Comparison of ENCODE assay signal across 8 cellular contexts in genomic region chr15:70493787-70494514, GRCh38.
A peak's percentile ranks its signal among the peaks of the same experiment; 100 is the strongest.
DNase-seq lines count a peak whose midpoint lies in the region; ATAC-seq and TF ChIP-seq lines count a peak whose summit lies in the region.
"Had no signal": no experiment of that assay in that cellular context is flagged by ENCODE, and none has a peak within 500 bp of the region (broad histone marks: within the 10 kb centered on the region; RNA-seq: fewer than 3 reads in every experiment).

No MANE protein-coding gene starts in this region.

- H2AFZ ChIP-seq in mammary epithelial cell (ENCODE audit: low read depth, low read length) = no peak overlapping the region

- 96% methylated on average over 13 of the region's 13 CpGs for WGBS in mammary epithelial cell (ENCODE audit: low coverage, missing lambda C conversion rate)

- no peaks in the 10 kb centered on the region for H3K79me2 ChIP-seq in mammary epithelial cell (ENCODE audit: insufficient read depth, low read length)

- in situ Hi-C loops in mammary epithelial cell (cut with MboI; ENCODE audit: low sequenced_read_pairs in 2 of 2) = loop anchor here in 1 of 2 donors (25.0 kb wide), 2 partner anchors 757 to 1007 kb away; no protein-coding TSS in a partner anchor

- H3K4me2 ChIP-seq in mammary epithelial cell (ENCODE audit: insufficient read depth, low read depth, low read length) = peak overlapping the region; percentile 46

- dilution Hi-C loops in mammary epithelial cell (cut with HindIII; ENCODE audit: low sequenced_read_pairs) = no loop called here

- H3K36me3 ChIP-seq in mammary epithelial cell (ENCODE audit: insufficient read depth, low read length) (no peaks in the 10 kb centered on the region), neutrophil (no peaks in the 10 kb centered on the region), MG63 (no peaks in the 10 kb centered on the region)

- peaks cover 6% of the 10 kb centered on the region for H3K27me3 ChIP-seq in mammary epithelial cell (ENCODE audit: insufficient read depth, low read length)
- H3K27me3 ChIP-seq in neutrophil = no peaks in the 10 kb centered on the region
- no peaks in the 10 kb centered on the region for H3K27me3 ChIP-seq in MG63

- no peak overlapping the region for H3K9ac ChIP-seq in mammary epithelial cell (ENCODE audit: insufficient read depth, low read length)

- H3K9me3 ChIP-seq in mammary epithelial cell (replicated peaks; ENCODE audit: insufficient read depth, low read length) = no peaks in the 10 kb centered on the region
- H3K9me3 ChIP-seq in neutrophil = no peaks in the 10 kb centered on the region
- no peaks in the 10 kb centered on the region for H3K9me3 ChIP-seq in MG63

- intact Hi-C loops in mammary epithelial cell (cut with micrococcal nuclease) = no loop called here

- H4K20me1 ChIP-seq in mammary epithelial cell (ENCODE audit: insufficient read depth, low read length) = no peaks in the 10 kb centered on the region

- DNase-seq in NCI-H226 (peak; percentile 92), mammary epithelial cell (no peak), NCI-H1048 (lab: John Stamatoyannopoulos, UW) (no peak), MG63 (no peak)
- DNase-seq: SHP77 had no signal

- no peak overlapping the region for H3K27ac ChIP-seq in mammary epithelial cell (ENCODE audit: insufficient read depth, low read depth, low read length)
- peak overlapping the region; percentile 96 for H3K27ac ChIP-seq in neutrophil

- CTCF ChIA-PET in mammary epithelial cell (lab: Charles Lee; ENCODE audit: low non-redundant PET) = interaction anchor here (0.6 kb wide), 1 partner anchor 1035 kb away, joined by 3 read pairs; no protein-coding TSS in a partner anchor

- no peak overlapping the region for H3K4me3 ChIP-seq in mammary epithelial cell (replicated peaks in 1 of 3; ENCODE audit: insufficient read depth in 1 of 3, low read depth in 2 of 3, low read length in 3 of 3)
- no peak overlapping the region for H3K4me3 ChIP-seq in neutrophil (ENCODE audit: low read depth in 1 of 2, low read length in 1 of 2)
- H3K4me3 ChIP-seq in MG63 = no peak overlapping the region

- BruUV-seq in mammary epithelial cell (replicated peaks; lab: Mats Ljungman, UMichigan) = no TSS peak

- TF ChIP-seq CTCF in mammary epithelial cell (conservative IDR thresholded peaks at IDR 0.05 in 1 of 2, IDR thresholded peaks at IDR 0.05 in 1 of 2; ENCODE audit: extremely low read depth in 1 of 2, insufficient read depth in 1 of 2, low read depth in 1 of 2, low read length in 2 of 2) = no peak
- TF ChIP-seq CTCF in neutrophil (IDR thresholded peaks at IDR 0.05) = no peak

- H3K4me1 ChIP-seq in mammary epithelial cell (ENCODE audit: insufficient read depth, low read length) (peaks cover 45% of the 10 kb centered on the region), neutrophil (ENCODE audit: control insufficient read depth in 1 of 2, insufficient read depth in 1 of 2, low read depth in 1 of 2, low read length in 1 of 2) (peaks cover 52 to 66% of the 10 kb centered on the region in 2 experiments)

- ATAC-seq in GM18861 (IDR thresholded peaks at IDR 0.05; ENCODE audit: unreplicated experiment) = peak; percentile 37
- ATAC-seq in GM19395 (IDR thresholded peaks at IDR 0.05; ENCODE audit: unreplicated experiment) = no peak
